In genomic region chr15:85479071-85479647, GRCh38 we compare ENCODE assay signal across 1 cellular context.
TF ChIP-seq lines count a peak whose summit lies in the region.

No MANE protein-coding gene starts in this region.

TF ChIP-seq in GM23338, 12 proteins besides CTCF, POLR2A, EP300 and RAD21 (continued from another document):
- TF ChIP-seq ZNF462 (CRISPR knock-in tag; IDR thresholded peaks at IDR 0.05), result no peak
- no peak for TF ChIP-seq ZNF331 (CRISPR knock-in tag; IDR thresholded peaks at IDR 0.05; ENCODE audit: low read depth)
- TF ChIP-seq POLR2AphosphoS5 (IDR thresholded peaks at IDR 0.05; ENCODE audit: low read depth), result no peak
- no peak for TF ChIP-seq EZH2phosphoT487 (IDR thresholded peaks at IDR 0.05; ENCODE audit: unreplicated experiment)
- no peak for TF ChIP-seq REST (IDR thresholded peaks at IDR 0.05; ENCODE audit: unreplicated experiment)
- no peak for TF ChIP-seq NANOG (IDR thresholded peaks at IDR 0.05; ENCODE audit: borderline replicate concordance)
- TF ChIP-seq ETS1 (IDR thresholded peaks at IDR 0.05), result no peak
- no peak for TF ChIP-seq ZNF114 (CRISPR knock-in tag; IDR thresholded peaks at IDR 0.05)
